Comparison of ENCODE assay signal across 21 cellular contexts in genomic region chr17:63928966-63929695, GRCh38. TPM values are rescaled to one million over a fixed set of nuclear protein-coding genes. Genes with fewer than 3 reads are reported as not detected.
A peak's percentile ranks its signal among the peaks of the same experiment; 100 is the strongest.
DNase-seq lines count a peak whose midpoint lies in the region; ATAC-seq and TF ChIP-seq lines count a peak whose summit lies in the region.
"Had no signal": no experiment of that assay in that cellular context is flagged by ENCODE, and none has a peak within 500 bp of the region (broad histone marks: within the 10 kb centered on the region; RNA-seq: fewer than 3 reads in every experiment).

No MANE protein-coding gene starts in this region.

- H3K4me3 Mint-ChIP-seq in activated CD4-positive, alpha-beta T cell treated with anti-CD3 and anti-CD28 coated beads, Interleukin-2, amount 10 ng/mL, durations not matched to agents 7 days and 5 days = peak overlapping the region; percentile 20
- no peak overlapping the region for H3K4me3 Mint-ChIP-seq in activated CD4-positive, alpha-beta T cell treated with anti-CD3 and anti-CD28 coated beads, Interleukin-2, amount 10 ng/mL, durations not matched to agents 24 days and 14 days
- H3K4me3 Mint-ChIP-seq in stimulated activated effector memory CD8-positive, alpha-beta T cell treated with anti-CD3 and anti-CD28 coated beads, Interleukin-12 subunit alpha, Interleukin-12 subunit beta, amount 100 ng/mL, for 72 hours = peak overlapping the region; percentile 13
- H3K4me3 Mint-ChIP-seq: activated CD4-positive, alpha-beta T cell treated with anti-CD3 and anti-CD28 coated beads for 36 hours; activated naive CD8-positive, alpha-beta T cell treated with anti-CD3 and anti-CD28 coated beads, Interleukin-2, amount 10 ng/mL, durations not matched to agents 7 days and 5 days had no signal

- H3K9me3 ChIP-seq in SU-DHL-6 (ENCODE audit: insufficient read depth, low read length) = no peaks in the 10 kb centered on the region
- H3K9me3 ChIP-seq: A549, esophagus squamous epithelium, right atrium auricular region had no signal

- peaks cover 77% of the 10 kb centered on the region for H3F3A ChIP-seq in SU-DHL-6 (ENCODE audit: insufficient read depth)

- H2AFZ ChIP-seq in SU-DHL-6 (ENCODE audit: low read depth, low read length, severe bottlenecking) = no peak overlapping the region

- H3K9me3 Mint-ChIP-seq in activated CD4-positive, alpha-beta T cell treated with anti-CD3 and anti-CD28 coated beads, Interleukin-2, amount 10 ng/mL, durations not matched to agents 7 days and 5 days = no peaks in the 10 kb centered on the region
- no peaks in the 10 kb centered on the region for H3K9me3 Mint-ChIP-seq in activated CD4-positive, alpha-beta T cell treated with anti-CD3 and anti-CD28 coated beads, Interleukin-2, amount 10 ng/mL, durations not matched to agents 24 days and 14 days
- H3K9me3 Mint-ChIP-seq in stimulated activated effector memory CD8-positive, alpha-beta T cell treated with anti-CD3 and anti-CD28 coated beads, Interleukin-12 subunit alpha, Interleukin-12 subunit beta, amount 100 ng/mL, for 72 hours = no peaks in the 10 kb centered on the region
- H3K9me3 Mint-ChIP-seq: activated naive CD8-positive, alpha-beta T cell treated with anti-CD3 and anti-CD28 coated beads, Interleukin-2, amount 10 ng/mL, durations not matched to agents 7 days and 5 days; naive thymus-derived CD4-positive, alpha-beta T cell had no signal

- peak overlapping the region; percentile 98 for H3K27ac ChIP-seq in SU-DHL-6 (ENCODE audit: low read depth, low read length)
- H3K27ac ChIP-seq: A549, SK-N-MC had no signal

- no peak for DNase-seq in activated CD4-positive, alpha-beta T cell treated with anti-CD3 and anti-CD28 coated beads, Interleukin-2, amount 10 ng/mL, durations not matched to agents 7 days and 5 days
- no peak for DNase-seq in activated CD4-positive, alpha-beta T cell treated with anti-CD3 and anti-CD28 coated beads, Interleukin-2, amount 10 ng/mL, durations not matched to agents 24 days and 14 days
- DNase-seq in stimulated activated effector memory CD8-positive, alpha-beta T cell treated with anti-CD3 and anti-CD28 coated beads, Interleukin-12 subunit alpha, Interleukin-12 subunit beta, amount 100 ng/mL, for 72 hours (ENCODE audit: low spot score in 2 of 2) = no peak
- no peak for DNase-seq in D341Med (ENCODE audit: low spot score)
- DNase-seq: activated CD4-positive, alpha-beta T cell treated with anti-CD3 and anti-CD28 coated beads for 36 hours; activated naive CD8-positive, alpha-beta T cell treated with anti-CD3 and anti-CD28 coated beads, Interleukin-2, amount 10 ng/mL, durations not matched to agents 7 days and 5 days; C1 segment of cervical spinal cord; effector memory CD4-positive, alpha-beta T cell; esophagus squamous epithelium; kidney glomerular epithelial cell; naive thymus-derived CD4-positive, alpha-beta T cell; NCI-H1417 treated with DMSO at 0.1 percent for 48 hours; NCI-H524; stimulated activated CD4-positive, alpha-beta T cell treated with anti-CD3 and anti-CD28 coated beads, Interleukin-12 subunit alpha, Interleukin-12 subunit beta, amount 100 ng/mL, for 4 hours had no signal

- peaks cover 29% of the 10 kb centered on the region for H3K4me1 Mint-ChIP-seq in activated CD4-positive, alpha-beta T cell treated with anti-CD3 and anti-CD28 coated beads, Interleukin-2, amount 10 ng/mL, durations not matched to agents 7 days and 5 days
- H3K4me1 Mint-ChIP-seq in activated CD4-positive, alpha-beta T cell treated with anti-CD3 and anti-CD28 coated beads, Interleukin-2, amount 10 ng/mL, durations not matched to agents 24 days and 14 days = peaks cover 18% of the 10 kb centered on the region
- H3K4me1 Mint-ChIP-seq in stimulated activated effector memory CD8-positive, alpha-beta T cell treated with anti-CD3 and anti-CD28 coated beads, Interleukin-12 subunit alpha, Interleukin-12 subunit beta, amount 100 ng/mL, for 72 hours = peaks cover 28% of the 10 kb centered on the region

- ATAC-seq in stimulated activated effector memory CD8-positive, alpha-beta T cell treated with anti-CD3 and anti-CD28 coated beads, Interleukin-12 subunit alpha, Interleukin-12 subunit beta, amount 100 ng/mL, for 72 hours = no peak
- ATAC-seq in HG02610 (IDR thresholded peaks at IDR 0.05; ENCODE audit: unreplicated experiment) = no peak
- ATAC-seq: A549; activated CD4-positive, alpha-beta T cell treated with anti-CD3 and anti-CD28 coated beads for 36 hours; naive thymus-derived CD4-positive, alpha-beta T cell had no signal

- CTCF ChIA-PET in activated CD4-positive, alpha-beta T cell treated with anti-CD3 and anti-CD28 coated beads, Interleukin-2, amount 10 ng/mL, durations not matched to agents 7 days and 5 days (lab: Charles Lee) = interaction anchor here (0.9 to 7.7 kb wide), 8 partner anchors 10 to 205 kb away, joined by 3 to 38 read pairs (median 6); partner anchors contain the start of gene GH1

- H3K4me3 ChIP-seq in SU-DHL-6 (ENCODE audit: insufficient read depth, low read length, poor library complexity, severe bottlenecking) = peak overlapping the region; percentile 100
- H3K4me3 ChIP-seq: A549, right atrium auricular region, SK-N-MC had no signal

- peaks cover 7% of the 10 kb centered on the region; the same call in 1 of the 2 replicates for H3K36me3 ChIP-seq in SU-DHL-6 (ENCODE audit: low read length)
- H3K36me3 ChIP-seq: esophagus squamous epithelium, right atrium auricular region had no signal

- H3K9me2 ChIP-seq in SU-DHL-6 (replicated peaks; ENCODE audit: insufficient read depth, low read length) = no peaks in the 10 kb centered on the region

- H4K20me1 ChIP-seq in SU-DHL-6 (ENCODE audit: low read depth, low read length) = no peaks in the 10 kb centered on the region

- TF ChIP-seq CTCF in SU-DHL-6 (IDR thresholded peaks at IDR 0.05; ENCODE audit: insufficient read depth, low read length, poor library complexity, severe bottlenecking) = no peak

- peak overlapping the region; percentile 100 for H3K9ac ChIP-seq in SU-DHL-6 (ENCODE audit: low read length)

- H3K4me2 ChIP-seq in SU-DHL-6 (ENCODE audit: low read depth, low read length, poor library complexity, severe bottlenecking) = peak overlapping the region; percentile 89
- H3K4me2 ChIP-seq: A549 had no signal

- H3K79me2 ChIP-seq in SU-DHL-6 (ENCODE audit: insufficient read depth, low read length) = peaks cover 32% of the 10 kb centered on the region

- POLR2A ChIA-PET in activated CD4-positive, alpha-beta T cell treated with anti-CD3 and anti-CD28 coated beads, Interleukin-2, amount 10 ng/mL, durations not matched to agents 7 days and 5 days (lab: Charles Lee) = no interaction called here

- peaks cover 8% of the 10 kb centered on the region for H3K36me3 Mint-ChIP-seq in activated CD4-positive, alpha-beta T cell treated with anti-CD3 and anti-CD28 coated beads, Interleukin-2, amount 10 ng/mL, durations not matched to agents 7 days and 5 days (ENCODE audit: low read depth)
- peaks cover 7% of the 10 kb centered on the region for H3K36me3 Mint-ChIP-seq in activated CD4-positive, alpha-beta T cell treated with anti-CD3 and anti-CD28 coated beads, Interleukin-2, amount 10 ng/mL, durations not matched to agents 24 days and 14 days (ENCODE audit: low read depth)
- no peaks in the 10 kb centered on the region for H3K36me3 Mint-ChIP-seq in stimulated activated effector memory CD8-positive, alpha-beta T cell treated with anti-CD3 and anti-CD28 coated beads, Interleukin-12 subunit alpha, Interleukin-12 subunit beta, amount 100 ng/mL, for 72 hours

- peak overlapping the region; percentile 69 for H3K27ac Mint-ChIP-seq in activated CD4-positive, alpha-beta T cell treated with anti-CD3 and anti-CD28 coated beads, Interleukin-2, amount 10 ng/mL, durations not matched to agents 7 days and 5 days
- H3K27ac Mint-ChIP-seq in activated CD4-positive, alpha-beta T cell treated with anti-CD3 and anti-CD28 coated beads, Interleukin-2, amount 10 ng/mL, durations not matched to agents 24 days and 14 days = no peak overlapping the region
- H3K27ac Mint-ChIP-seq in stimulated activated effector memory CD8-positive, alpha-beta T cell treated with anti-CD3 and anti-CD28 coated beads, Interleukin-12 subunit alpha, Interleukin-12 subunit beta, amount 100 ng/mL, for 72 hours = peak overlapping the region; percentile 18
- H3K27ac Mint-ChIP-seq: activated CD4-positive, alpha-beta T cell treated with anti-CD3 and anti-CD28 coated beads for 36 hours; activated naive CD8-positive, alpha-beta T cell treated with anti-CD3 and anti-CD28 coated beads, Interleukin-2, amount 10 ng/mL, durations not matched to agents 7 days and 5 days had no signal

- no peaks in the 10 kb centered on the region for H3K27me3 ChIP-seq in SU-DHL-6 (ENCODE audit: low read length)
- H3K27me3 ChIP-seq: esophagus squamous epithelium, right atrium auricular region had no signal

- intact Hi-C loops in activated CD4-positive, alpha-beta T cell treated with anti-CD3 and anti-CD28 coated beads, Interleukin-2, amount 10 ng/mL, durations not matched to agents 24 days and 14 days (cut with micrococcal nuclease) = no loop called here

- no peaks in the 10 kb centered on the region for H3K27me3 Mint-ChIP-seq in activated CD4-positive, alpha-beta T cell treated with anti-CD3 and anti-CD28 coated beads, Interleukin-2, amount 10 ng/mL, durations not matched to agents 7 days and 5 days
- H3K27me3 Mint-ChIP-seq in activated CD4-positive, alpha-beta T cell treated with anti-CD3 and anti-CD28 coated beads, Interleukin-2, amount 10 ng/mL, durations not matched to agents 24 days and 14 days = no peaks in the 10 kb centered on the region
- H3K27me3 Mint-ChIP-seq: activated CD4-positive, alpha-beta T cell treated with anti-CD3 and anti-CD28 coated beads for 36 hours; naive thymus-derived CD4-positive, alpha-beta T cell had no signal

RNA-seq across cellular contexts. Expression of gene CD79B, which starts 3.0 kb away (rescaled TPM):
- total RNA-seq in activated CD4-positive, alpha-beta T cell treated with anti-CD3 and anti-CD28 coated beads, Interleukin-2, amount 10 ng/mL, durations not matched to agents 7 days and 5 days = 10 to 100 TPM; 34.6 to 39.9 TPM
- 24.4 and 29.2 TPM in 2 replicates for total RNA-seq in activated CD4-positive, alpha-beta T cell treated with anti-CD3 and anti-CD28 coated beads, Interleukin-2, amount 10 ng/mL, durations not matched to agents 24 days and 14 days
- total RNA-seq: MCF 10A, osteocyte had no signal

RNA-seq across cellular contexts. Expression of gene GH1, which starts 10.5 kb away (rescaled TPM):
- total RNA-seq in activated CD4-positive, alpha-beta T cell treated with anti-CD3 and anti-CD28 coated beads, Interleukin-2, amount 10 ng/mL, durations not matched to agents 7 days and 5 days = not detected
- total RNA-seq in activated CD4-positive, alpha-beta T cell treated with anti-CD3 and anti-CD28 coated beads, Interleukin-2, amount 10 ng/mL, durations not matched to agents 24 days and 14 days = not detected in 2 replicates
- total RNA-seq: activated naive CD8-positive, alpha-beta T cell treated with anti-CD3 and anti-CD28 coated beads, Interleukin-2, amount 10 ng/mL, durations not matched to agents 7 days and 5 days; esophagus squamous epithelium; MCF 10A; osteocyte; right atrium auricular region had no signal

RNA-seq across cellular contexts. Expression of gene CSHL1, which starts 18.1 kb away (rescaled TPM):
- not detected for total RNA-seq in activated CD4-positive, alpha-beta T cell treated with anti-CD3 and anti-CD28 coated beads, Interleukin-2, amount 10 ng/mL, durations not matched to agents 7 days and 5 days
- total RNA-seq in activated CD4-positive, alpha-beta T cell treated with anti-CD3 and anti-CD28 coated beads, Interleukin-2, amount 10 ng/mL, durations not matched to agents 24 days and 14 days = not detected in 2 replicates
- total RNA-seq: activated CD4-positive, alpha-beta T cell treated with anti-CD3 and anti-CD28 coated beads for 36 hours; activated naive CD8-positive, alpha-beta T cell treated with anti-CD3 and anti-CD28 coated beads, Interleukin-2, amount 10 ng/mL, durations not matched to agents 7 days and 5 days; esophagus squamous epithelium; MCF 10A; naive thymus-derived CD4-positive, alpha-beta T cell; osteocyte; right atrium auricular region had no signal

RNA-seq across cellular contexts. Expression of gene CSH1, which starts 32.8 kb away (rescaled TPM):
- not detected for total RNA-seq in activated CD4-positive, alpha-beta T cell treated with anti-CD3 and anti-CD28 coated beads, Interleukin-2, amount 10 ng/mL, durations not matched to agents 7 days and 5 days
- total RNA-seq in activated CD4-positive, alpha-beta T cell treated with anti-CD3 and anti-CD28 coated beads, Interleukin-2, amount 10 ng/mL, durations not matched to agents 24 days and 14 days = not detected in 2 replicates
- total RNA-seq: activated CD4-positive, alpha-beta T cell treated with anti-CD3 and anti-CD28 coated beads for 36 hours; activated naive CD8-positive, alpha-beta T cell treated with anti-CD3 and anti-CD28 coated beads, Interleukin-2, amount 10 ng/mL, durations not matched to agents 7 days and 5 days; esophagus squamous epithelium; MCF 10A; osteocyte; right atrium auricular region had no signal

RNA-seq across cellular contexts. Expression of gene SCN4A, which starts 43.6 kb away (rescaled TPM):
- under 1 TPM; 0.04 to 0.17 TPM for total RNA-seq in activated CD4-positive, alpha-beta T cell treated with anti-CD3 and anti-CD28 coated beads, Interleukin-2, amount 10 ng/mL, durations not matched to agents 7 days and 5 days
- total RNA-seq in activated CD4-positive, alpha-beta T cell treated with anti-CD3 and anti-CD28 coated beads, Interleukin-2, amount 10 ng/mL, durations not matched to agents 24 days and 14 days = 0.05 and 0.40 TPM in 2 replicates
- total RNA-seq: activated naive CD8-positive, alpha-beta T cell treated with anti-CD3 and anti-CD28 coated beads, Interleukin-2, amount 10 ng/mL, durations not matched to agents 7 days and 5 days; MCF 10A; osteocyte had no signal
